In genomic region chr7:119630570-119630969, GRCh38 we compare ENCODE assay signal across 23 cellular contexts.
"Had no signal": no experiment of that assay in that cellular context is flagged by ENCODE, and none has a peak within 500 bp of the region (broad histone marks: within the 10 kb centered on the region; RNA-seq: fewer than 3 reads in every experiment).

No MANE protein-coding gene starts in this region.

- H3K27ac ChIP-seq: coronary artery, esophagus squamous epithelium, left lung, psoas muscle, skin epidermis, spleen, thoracic aorta, transverse colon, upper lobe of right lung, uterus had no signal

- H3K4me1 ChIP-seq: esophagus squamous epithelium, left lung, psoas muscle, spleen, transverse colon, upper lobe of right lung, uterus had no signal

- H3K27me3 ChIP-seq: esophagus squamous epithelium, left lung, spleen, transverse colon, upper lobe of right lung, uterus had no signal

- H3K4me3 ChIP-seq: coronary artery, esophagus squamous epithelium, left lung, psoas muscle, skin epidermis, spleen, thoracic aorta, transverse colon, upper lobe of right lung, uterus had no signal

- H3K36me3 ChIP-seq: esophagus squamous epithelium, left lung, spleen, thoracic aorta, transverse colon, upper lobe of right lung, uterus had no signal

- ATAC-seq: left cardiac atrium; left lung; naive thymus-derived CD4-positive, alpha-beta T cell; psoas muscle; right cardiac atrium; stimulated activated naive B cell treated with anti-CD40 and anti-IgM and Interleukin-4, amounts not matched to agents 10 μg/mL and 1 μg/mL and 100 μg/mL, for 72 hours; upper lobe of right lung had no signal

- DNase-seq: dermis blood vessel endothelial cell; effector memory CD4-positive, alpha-beta T cell; erythroblast; esophagus squamous epithelium; hypothalamus; kidney; left cardiac atrium; left lung; mesenchymal stem cell; midbrain; naive thymus-derived CD4-positive, alpha-beta T cell; nucleus accumbens; psoas muscle; right cardiac atrium; spleen; stimulated activated CD4-positive, alpha-beta T cell treated with anti-CD3 and anti-CD28 coated beads, Interleukin-4, amount 100 ng/mL, for 4 hours; stimulated activated naive B cell treated with anti-CD40 and anti-IgM and Interleukin-4, amounts not matched to agents 10 μg/mL and 1 μg/mL and 100 μg/mL, for 72 hours; transverse colon; upper lobe of right lung; uterus had no signal
